Comparison of ENCODE assay signal across 13 cellular contexts in genomic region chr3:12948371-12948770, GRCh38.
DNase-seq lines count a peak whose midpoint lies in the region; ATAC-seq and TF ChIP-seq lines count a peak whose summit lies in the region.
"Had no signal": no experiment of that assay in that cellular context is flagged by ENCODE, and none has a peak within 500 bp of the region (broad histone marks: within the 10 kb centered on the region; RNA-seq: fewer than 3 reads in every experiment).

No MANE protein-coding gene starts in this region.

- intact Hi-C loops in dorsolateral prefrontal cortex (cut with DNase I) (loop anchor here in 1 of 2 donors (2.0 kb wide), 1 partner anchor 14 kb away; no protein-coding TSS in a partner anchor), psoas muscle (cut with DNase I) (no loop called here)

- H3K27me3 ChIP-seq in RWPE2 (ENCODE audit: insufficient read depth, poor library complexity, severe bottlenecking) (no peaks in the 10 kb centered on the region), dorsolateral prefrontal cortex (no peaks in the 10 kb centered on the region), psoas muscle (ENCODE audit: insufficient read depth in 3 of 3, low read length in 2 of 3) (no peaks in the 10 kb centered on the region)
- H3K27me3 ChIP-seq: upper lobe of left lung had no signal

- H3K4me1 ChIP-seq in RWPE2 (ENCODE audit: insufficient read depth, poor library complexity, severe bottlenecking) (peaks cover 14% of the 10 kb centered on the region), psoas muscle (peaks cover 96% of the 10 kb centered on the region)

- H3K4me3 ChIP-seq in RWPE2 (ENCODE audit: severe bottlenecking) (no peak overlapping the region), dorsolateral prefrontal cortex (no peak overlapping the region), psoas muscle (no peak overlapping the region)
- H3K4me3 ChIP-seq: upper lobe of left lung had no signal

- TF ChIP-seq CTCF in RWPE2 (IDR thresholded peaks at IDR 0.05; ENCODE audit: poor library complexity, severe bottlenecking) = no peak
- TF ChIP-seq CTCF in dorsolateral prefrontal cortex (IDR thresholded peaks at IDR 0.05 in 54 of 56, conservative IDR thresholded peaks at IDR 0.05 in 2 of 56; ENCODE audit: low read depth in 1 of 56, partially characterized antibody in 56 of 56) = no peak
- no peak for TF ChIP-seq CTCF in psoas muscle (IDR thresholded peaks at IDR 0.05)

- WGBS in psoas muscle, 3 donors = 64 to 74% (median 72%) methylated on average over 7 of the region's 7 CpGs

- H3K9me3 ChIP-seq in RWPE2 (ENCODE audit: severe bottlenecking) (no peaks in the 10 kb centered on the region), psoas muscle (no peaks in the 10 kb centered on the region)
- H3K9me3 ChIP-seq: upper lobe of left lung had no signal

- ATAC-seq in RWPE2 (ENCODE audit: low read depth) (peak; percentile 48; the same call in 2 of the 3 replicates), psoas muscle (no peak), GM21360 (IDR thresholded peaks at IDR 0.05; ENCODE audit: unreplicated experiment) (no peak), HG03159 (IDR thresholded peaks at IDR 0.05; ENCODE audit: unreplicated experiment) (no peak), GM21723 (IDR thresholded peaks at IDR 0.05; ENCODE audit: unreplicated experiment) (no peak)

- peak; percentile 85 for DNase-seq in EH (ENCODE audit: low read depth)
- no peak for DNase-seq in RWPE2 (ENCODE audit: low spot score)
- no peak for DNase-seq in dorsolateral prefrontal cortex
- no peak for DNase-seq in psoas muscle
- DNase-seq in epidermal melanocyte (ENCODE audit: insufficient read length, low spot score) = no peak
- DNase-seq: activated CD4-positive, alpha-beta T cell treated with anti-CD3 and anti-CD28 coated beads, Interleukin-2, amount 10 ng/mL, durations not matched to agents 24 days and 14 days; NCI-H1417 treated with DMSO at 0.1 percent for 48 hours; NCI-H82; posterior cingulate gyrus had no signal

- H3K27ac ChIP-seq in RWPE2 (ENCODE audit: poor library complexity, severe bottlenecking) (no peak overlapping the region), dorsolateral prefrontal cortex (peak overlapping the region in 56 of 59 donors; percentile 4 to 100 (median 97)), psoas muscle (peak overlapping the region; percentile 33)

- H3K36me3 ChIP-seq in RWPE2 (ENCODE audit: low read depth) (no peaks in the 10 kb centered on the region), psoas muscle (ENCODE audit: insufficient read depth in 1 of 2, low read depth in 1 of 2) (no peaks in the 10 kb centered on the region)
- H3K36me3 ChIP-seq: upper lobe of left lung had no signal
